ENCODE assay signal across 1 cellular context in the genomic region with DNA sequence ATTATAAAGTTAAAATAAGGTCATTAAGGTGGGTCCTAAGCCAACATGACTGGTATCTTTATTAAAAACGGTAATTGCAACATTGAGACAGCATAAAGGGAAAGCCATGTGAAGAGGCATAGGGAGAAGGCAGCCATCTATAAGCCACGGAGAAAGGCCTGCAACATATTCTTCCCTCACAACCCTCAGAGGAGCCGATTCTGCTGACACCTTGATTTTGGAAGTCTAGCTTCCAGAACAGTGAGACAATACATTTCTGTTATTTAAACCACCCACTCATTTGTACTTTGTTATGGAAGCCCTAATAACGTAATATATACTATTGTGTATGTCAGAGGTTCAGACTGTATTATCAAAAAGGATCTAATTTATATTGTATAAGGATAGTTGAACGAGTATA.
TF ChIP-seq lines count a peak whose summit lies in the region.

No MANE protein-coding gene starts in this region.

TF ChIP-seq in K562, 482 proteins besides CTCF, POLR2A, EP300 and RAD21 (continued from another document):
- TF ChIP-seq, protein P1, sequence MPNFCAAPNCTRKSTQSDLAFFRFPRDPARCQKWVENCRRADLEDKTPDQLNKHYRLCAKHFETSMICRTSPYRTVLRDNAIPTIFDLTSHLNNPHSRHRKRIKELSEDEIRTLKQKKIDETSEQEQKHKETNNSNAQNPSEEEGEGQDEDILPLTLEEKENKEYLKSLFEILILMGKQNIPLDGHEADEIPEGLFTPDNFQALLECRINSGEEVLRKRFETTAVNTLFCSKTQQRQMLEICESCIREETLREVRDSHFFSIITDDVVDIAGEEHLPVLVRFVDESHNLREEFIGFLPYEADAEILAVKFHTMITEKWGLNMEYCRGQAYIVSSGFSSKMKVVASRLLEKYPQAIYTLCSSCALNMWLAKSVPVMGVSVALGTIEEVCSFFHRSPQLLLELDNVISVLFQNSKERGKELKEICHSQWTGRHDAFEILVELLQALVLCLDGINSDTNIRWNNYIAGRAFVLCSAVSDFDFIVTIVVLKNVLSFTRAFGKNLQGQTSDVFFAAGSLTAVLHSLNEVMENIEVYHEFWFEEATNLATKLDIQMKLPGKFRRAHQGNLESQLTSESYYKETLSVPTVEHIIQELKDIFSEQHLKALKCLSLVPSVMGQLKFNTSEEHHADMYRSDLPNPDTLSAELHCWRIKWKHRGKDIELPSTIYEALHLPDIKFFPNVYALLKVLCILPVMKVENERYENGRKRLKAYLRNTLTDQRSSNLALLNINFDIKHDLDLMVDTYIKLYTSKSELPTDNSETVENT (CRISPR knock-in tag; IDR thresholded peaks at IDR 0.05) = no peak
- TF ChIP-seq, protein P2, sequence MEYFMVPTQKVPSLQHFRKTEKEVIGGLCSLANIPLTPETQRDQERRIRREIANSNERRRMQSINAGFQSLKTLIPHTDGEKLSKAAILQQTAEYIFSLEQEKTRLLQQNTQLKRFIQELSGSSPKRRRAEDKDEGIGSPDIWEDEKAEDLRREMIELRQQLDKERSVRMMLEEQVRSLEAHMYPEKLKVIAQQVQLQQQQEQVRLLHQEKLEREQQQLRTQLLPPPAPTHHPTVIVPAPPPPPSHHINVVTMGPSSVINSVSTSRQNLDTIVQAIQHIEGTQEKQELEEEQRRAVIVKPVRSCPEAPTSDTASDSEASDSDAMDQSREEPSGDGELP (CRISPR knock-in tag; IDR thresholded peaks at IDR 0.05; ENCODE audit: borderline replicate concordance) = no peak
- TF ChIP-seq ZNF316 (IDR thresholded peaks at IDR 0.05) = peak; percentile 48
- TF ChIP-seq, protein P3, sequence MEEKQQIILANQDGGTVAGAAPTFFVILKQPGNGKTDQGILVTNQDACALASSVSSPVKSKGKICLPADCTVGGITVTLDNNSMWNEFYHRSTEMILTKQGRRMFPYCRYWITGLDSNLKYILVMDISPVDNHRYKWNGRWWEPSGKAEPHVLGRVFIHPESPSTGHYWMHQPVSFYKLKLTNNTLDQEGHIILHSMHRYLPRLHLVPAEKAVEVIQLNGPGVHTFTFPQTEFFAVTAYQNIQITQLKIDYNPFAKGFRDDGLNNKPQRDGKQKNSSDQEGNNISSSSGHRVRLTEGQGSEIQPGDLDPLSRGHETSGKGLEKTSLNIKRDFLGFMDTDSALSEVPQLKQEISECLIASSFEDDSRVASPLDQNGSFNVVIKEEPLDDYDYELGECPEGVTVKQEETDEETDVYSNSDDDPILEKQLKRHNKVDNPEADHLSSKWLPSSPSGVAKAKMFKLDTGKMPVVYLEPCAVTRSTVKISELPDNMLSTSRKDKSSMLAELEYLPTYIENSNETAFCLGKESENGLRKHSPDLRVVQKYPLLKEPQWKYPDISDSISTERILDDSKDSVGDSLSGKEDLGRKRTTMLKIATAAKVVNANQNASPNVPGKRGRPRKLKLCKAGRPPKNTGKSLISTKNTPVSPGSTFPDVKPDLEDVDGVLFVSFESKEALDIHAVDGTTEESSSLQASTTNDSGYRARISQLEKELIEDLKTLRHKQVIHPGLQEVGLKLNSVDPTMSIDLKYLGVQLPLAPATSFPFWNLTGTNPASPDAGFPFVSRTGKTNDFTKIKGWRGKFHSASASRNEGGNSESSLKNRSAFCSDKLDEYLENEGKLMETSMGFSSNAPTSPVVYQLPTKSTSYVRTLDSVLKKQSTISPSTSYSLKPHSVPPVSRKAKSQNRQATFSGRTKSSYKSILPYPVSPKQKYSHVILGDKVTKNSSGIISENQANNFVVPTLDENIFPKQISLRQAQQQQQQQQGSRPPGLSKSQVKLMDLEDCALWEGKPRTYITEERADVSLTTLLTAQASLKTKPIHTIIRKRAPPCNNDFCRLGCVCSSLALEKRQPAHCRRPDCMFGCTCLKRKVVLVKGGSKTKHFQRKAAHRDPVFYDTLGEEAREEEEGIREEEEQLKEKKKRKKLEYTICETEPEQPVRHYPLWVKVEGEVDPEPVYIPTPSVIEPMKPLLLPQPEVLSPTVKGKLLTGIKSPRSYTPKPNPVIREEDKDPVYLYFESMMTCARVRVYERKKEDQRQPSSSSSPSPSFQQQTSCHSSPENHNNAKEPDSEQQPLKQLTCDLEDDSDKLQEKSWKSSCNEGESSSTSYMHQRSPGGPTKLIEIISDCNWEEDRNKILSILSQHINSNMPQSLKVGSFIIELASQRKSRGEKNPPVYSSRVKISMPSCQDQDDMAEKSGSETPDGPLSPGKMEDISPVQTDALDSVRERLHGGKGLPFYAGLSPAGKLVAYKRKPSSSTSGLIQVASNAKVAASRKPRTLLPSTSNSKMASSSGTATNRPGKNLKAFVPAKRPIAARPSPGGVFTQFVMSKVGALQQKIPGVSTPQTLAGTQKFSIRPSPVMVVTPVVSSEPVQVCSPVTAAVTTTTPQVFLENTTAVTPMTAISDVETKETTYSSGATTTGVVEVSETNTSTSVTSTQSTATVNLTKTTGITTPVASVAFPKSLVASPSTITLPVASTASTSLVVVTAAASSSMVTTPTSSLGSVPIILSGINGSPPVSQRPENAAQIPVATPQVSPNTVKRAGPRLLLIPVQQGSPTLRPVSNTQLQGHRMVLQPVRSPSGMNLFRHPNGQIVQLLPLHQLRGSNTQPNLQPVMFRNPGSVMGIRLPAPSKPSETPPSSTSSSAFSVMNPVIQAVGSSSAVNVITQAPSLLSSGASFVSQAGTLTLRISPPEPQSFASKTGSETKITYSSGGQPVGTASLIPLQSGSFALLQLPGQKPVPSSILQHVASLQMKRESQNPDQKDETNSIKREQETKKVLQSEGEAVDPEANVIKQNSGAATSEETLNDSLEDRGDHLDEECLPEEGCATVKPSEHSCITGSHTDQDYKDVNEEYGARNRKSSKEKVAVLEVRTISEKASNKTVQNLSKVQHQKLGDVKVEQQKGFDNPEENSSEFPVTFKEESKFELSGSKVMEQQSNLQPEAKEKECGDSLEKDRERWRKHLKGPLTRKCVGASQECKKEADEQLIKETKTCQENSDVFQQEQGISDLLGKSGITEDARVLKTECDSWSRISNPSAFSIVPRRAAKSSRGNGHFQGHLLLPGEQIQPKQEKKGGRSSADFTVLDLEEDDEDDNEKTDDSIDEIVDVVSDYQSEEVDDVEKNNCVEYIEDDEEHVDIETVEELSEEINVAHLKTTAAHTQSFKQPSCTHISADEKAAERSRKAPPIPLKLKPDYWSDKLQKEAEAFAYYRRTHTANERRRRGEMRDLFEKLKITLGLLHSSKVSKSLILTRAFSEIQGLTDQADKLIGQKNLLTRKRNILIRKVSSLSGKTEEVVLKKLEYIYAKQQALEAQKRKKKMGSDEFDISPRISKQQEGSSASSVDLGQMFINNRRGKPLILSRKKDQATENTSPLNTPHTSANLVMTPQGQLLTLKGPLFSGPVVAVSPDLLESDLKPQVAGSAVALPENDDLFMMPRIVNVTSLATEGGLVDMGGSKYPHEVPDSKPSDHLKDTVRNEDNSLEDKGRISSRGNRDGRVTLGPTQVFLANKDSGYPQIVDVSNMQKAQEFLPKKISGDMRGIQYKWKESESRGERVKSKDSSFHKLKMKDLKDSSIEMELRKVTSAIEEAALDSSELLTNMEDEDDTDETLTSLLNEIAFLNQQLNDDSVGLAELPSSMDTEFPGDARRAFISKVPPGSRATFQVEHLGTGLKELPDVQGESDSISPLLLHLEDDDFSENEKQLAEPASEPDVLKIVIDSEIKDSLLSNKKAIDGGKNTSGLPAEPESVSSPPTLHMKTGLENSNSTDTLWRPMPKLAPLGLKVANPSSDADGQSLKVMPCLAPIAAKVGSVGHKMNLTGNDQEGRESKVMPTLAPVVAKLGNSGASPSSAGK (IDR thresholded peaks at IDR 0.05) = no peak
